11 cellular contexts compared by ENCODE assay signal in the genomic region with DNA sequence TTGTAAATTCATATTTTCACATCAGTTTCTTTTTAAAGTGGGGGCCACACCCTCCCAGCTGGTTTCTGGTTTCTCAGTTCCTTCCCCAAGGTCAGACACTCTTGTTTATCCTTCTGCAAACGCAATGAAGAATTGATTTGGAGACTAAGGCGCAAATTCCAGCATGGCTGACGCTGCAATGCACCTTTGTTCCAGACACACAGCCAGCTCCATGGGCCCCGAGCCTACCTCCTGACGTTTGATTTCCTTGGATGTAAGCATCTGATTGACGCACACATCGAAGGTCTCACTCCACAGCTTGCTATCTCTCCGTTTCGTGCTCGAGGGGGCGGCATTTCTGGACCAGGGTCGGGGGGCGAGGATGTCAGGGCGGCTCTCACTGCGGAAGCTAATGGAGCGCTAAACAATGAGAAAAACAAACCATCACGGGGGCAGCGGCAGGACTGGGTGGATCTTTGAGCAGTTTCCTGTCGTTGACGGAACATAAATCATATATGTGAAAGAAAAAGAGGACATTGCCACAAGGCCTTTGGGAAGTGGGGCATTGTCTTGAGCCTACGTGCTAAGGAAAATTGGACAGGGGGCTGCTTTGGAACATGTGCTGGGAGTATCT. TPM values are rescaled to one million over a fixed set of nuclear protein-coding genes. Genes with fewer than 3 reads are reported as not detected.
DNase-seq lines count a peak whose midpoint lies in the region; ATAC-seq and TF ChIP-seq lines count a peak whose summit lies in the region.
"Had no signal": no experiment of that assay in that cellular context is flagged by ENCODE, and none has a peak within 500 bp of the region (broad histone marks: within the 10 kb centered on the region; RNA-seq: fewer than 3 reads in every experiment).

No MANE protein-coding gene starts in this region.

- peak overlapping the region in 6 of 11 experiments; percentile 66 to 90 (median 82); a peak in 12 of 22 replicates for H3K27ac ChIP-seq in BLaER1 treated with 17β-estradiol and CSF1 and Interleukin-3, amounts not matched to agents 10 nM and 100 nM
- H3K27ac ChIP-seq: cardiac muscle cell, parathyroid adenoma had no signal

- peaks cover 7 to 83% (median 68%) of the 10 kb centered on the region in 10 experiments for H3K4me1 ChIP-seq in BLaER1 treated with 17β-estradiol and CSF1 and Interleukin-3, amounts not matched to agents 10 nM and 100 nM
- no peaks in the 10 kb centered on the region for H3K4me1 ChIP-seq in mucosa of descending colon (ENCODE audit: low read depth)

- H3K36me3 ChIP-seq in BLaER1 treated with 17β-estradiol and CSF1 and Interleukin-3, amounts not matched to agents 10 nM and 100 nM = peaks cover 0 to 47% (median 0%) of the 10 kb centered on the region in 11 experiments; a peak in 9 of 22 replicates
- no peaks in the 10 kb centered on the region for H3K36me3 ChIP-seq in mucosa of descending colon (ENCODE audit: low read depth)
- H3K36me3 ChIP-seq: cardiac muscle cell had no signal

- H3K9me3 ChIP-seq in BLaER1 treated with 17β-estradiol and CSF1 and Interleukin-3, amounts not matched to agents 10 nM and 100 nM (replicated peaks in 1 of 11) = peaks cover 4 to 29% (median 6%) of the 10 kb centered on the region in 11 experiments; a peak in 21 of 22 replicates
- H3K9me3 ChIP-seq in mucosa of descending colon = no peaks in the 10 kb centered on the region

- H3K4me3 ChIP-seq in BLaER1 treated with 17β-estradiol and CSF1 and Interleukin-3, amounts not matched to agents 10 nM and 100 nM = peak overlapping the region in 4 of 10 experiments; percentile 12 to 48 (median 34); a peak in 4 of 20 replicates
- H3K4me3 ChIP-seq in mucosa of descending colon = no peak overlapping the region
- H3K4me3 ChIP-seq: cardiac muscle cell had no signal

- intact Hi-C loops in mucosa of descending colon (cut with DNase I, micrococcal nuclease) = no loop called here

- TF ChIP-seq CTCF in mucosa of descending colon (IDR thresholded peaks at IDR 0.05) = no peak

- peak overlapping the region in 8 of 11 experiments; percentile 52 to 93 (median 86); a peak in 15 of 22 replicates for H3K4me2 ChIP-seq in BLaER1 treated with 17β-estradiol and CSF1 and Interleukin-3, amounts not matched to agents 10 nM and 100 nM

- H4K20me1 ChIP-seq in BLaER1 treated with 17β-estradiol and CSF1 and Interleukin-3, amounts not matched to agents 10 nM and 100 nM = no peaks in the 10 kb centered on the region

- H3K9ac ChIP-seq in BLaER1 treated with 17β-estradiol and CSF1 and Interleukin-3, amounts not matched to agents 10 nM and 100 nM = peak overlapping the region in 3 of 11 experiments; percentile 24 to 56 (median 31); a peak in 5 of 22 replicates
- H3K9ac ChIP-seq: parathyroid adenoma had no signal

- no peaks in the 10 kb centered on the region for H3K27me3 ChIP-seq in BLaER1 treated with 17β-estradiol and CSF1 and Interleukin-3, amounts not matched to agents 10 nM and 100 nM
- H3K27me3 ChIP-seq: cardiac muscle cell had no signal

- ATAC-seq in HG02885 (IDR thresholded peaks at IDR 0.05; ENCODE audit: poor library complexity, unreplicated experiment) (peak; percentile 37), mucosa of descending colon (peak; percentile 63), HG02870 (IDR thresholded peaks at IDR 0.05; ENCODE audit: unreplicated experiment) (no peak), HG03175 (IDR thresholded peaks at IDR 0.05; ENCODE audit: unreplicated experiment) (no peak)
- ATAC-seq: Panc1 had no signal

- DNase-seq in activated effector memory CD4-positive, alpha-beta T cell treated with anti-CD3 and anti-CD28 coated beads, Interleukin-2, amount 50 U/mL, for 16 hours = peak; percentile 66
- DNase-seq in mucosa of descending colon (peak; percentile 33 to 55 (median 34)), 8988T (no peak), ecto neural progenitor cell (ENCODE audit: low spot score) (no peak)

RNA-seq across cellular contexts. Expression of a gene that starts 46.9 kb away (rescaled TPM):
- total RNA-seq in mucosa of descending colon = 10 to 100 TPM; 10.1 to 34.5 (median 15.5) TPM

Comparison
In these comparisons a context has a peak if more than half of its experiments do, and no peak if none do; other contexts are left out.
1. ATAC-seq: peak in HG02885 (single experiment) and mucosa of descending colon (single experiment); none in HG02870 (single experiment) and HG03175 (single experiment).
2. DNase-seq: peak in activated effector memory CD4-positive, alpha-beta T cell treated with anti-CD3 and anti-CD28 coated beads, Interleukin-2, amount 50 U/mL, for 16 hours (single experiment) and mucosa of descending colon (3 of 3); none in 8988T (single experiment) and ecto neural progenitor cell (single experiment).